In genomic region chr9:130794923-130795495, GRCh38 we compare ENCODE assay signal across 16 cellular contexts. TPM values are rescaled to one million over a fixed set of nuclear protein-coding genes. Genes with fewer than 3 reads are reported as not detected.
DNase-seq lines count a peak whose midpoint lies in the region; ATAC-seq, FAIRE-seq and TF ChIP-seq lines count a peak whose summit lies in the region.
"Had no signal": no experiment of that assay in that cellular context is flagged by ENCODE, and none has a peak within 500 bp of the region (broad histone marks: within the 10 kb centered on the region; RNA-seq: fewer than 3 reads in every experiment).

No MANE protein-coding gene starts in this region.

- H3K4me2 ChIP-seq in hepatocyte, result no peak overlapping the region

- H3K27me3 ChIP-seq in breast epithelium, result no peaks in the 10 kb centered on the region
- no peaks in the 10 kb centered on the region for H3K27me3 ChIP-seq in hepatocyte
- no peaks in the 10 kb centered on the region for H3K27me3 ChIP-seq in suprapubic skin

- no peaks in the 10 kb centered on the region for H3K9me2 ChIP-seq in hepatocyte (replicated peaks; ENCODE audit: insufficient read depth)

- H3K4me1 ChIP-seq in breast epithelium (no peaks in the 10 kb centered on the region), hepatocyte (ENCODE audit: insufficient read depth) (no peaks in the 10 kb centered on the region), suprapubic skin (peaks cover 10% of the 10 kb centered on the region), kidney (ENCODE audit: control insufficient read depth in 1 of 2, insufficient read depth in 1 of 2, low read depth in 1 of 2, low read length in 2 of 2) (no peaks in the 10 kb centered on the region)

- intact Hi-C loops in breast epithelium (cut with DNase I; ENCODE audit: low total_unique reads) (no loop called here), kidney (cut with DNase I) (no loop called here)

- 75% methylated on average over 6 of the region's 6 CpGs for WGBS in hepatocyte (ENCODE audit: low lambda C conversion rate, missing lambda C conversion rate)
- WGBS in suprapubic skin, result 67% methylated on average over 6 of the region's 6 CpGs

- H3K79me2 ChIP-seq in hepatocyte, result peaks cover 76% of the 10 kb centered on the region

- no peak for TF ChIP-seq EP300 in suprapubic skin (IDR thresholded peaks at IDR 0.05)

- TF ChIP-seq POLR2A in breast epithelium (IDR thresholded peaks at IDR 0.05) (no peak), suprapubic skin (IDR thresholded peaks at IDR 0.05) (no peak)

- H3K9ac ChIP-seq in kidney (ENCODE audit: low read length in 2 of 2), result no peak overlapping the region

- H3K27ac ChIP-seq in breast epithelium (peak overlapping the region; percentile 41 to 81), hepatocyte (peak overlapping the region; percentile 17), suprapubic skin (peak overlapping the region; percentile 86), kidney (ENCODE audit: low read depth in 2 of 2, low read length in 2 of 2) (no peak overlapping the region)

- FAIRE-seq in kidney (lab: Jason Lieb, UNC), result no peak

- H2AFZ ChIP-seq in hepatocyte, result no peak overlapping the region

- ATAC-seq in HG03432 (IDR thresholded peaks at IDR 0.05; ENCODE audit: unreplicated experiment), result no peak
- ATAC-seq in GM18520 (IDR thresholded peaks at IDR 0.05; ENCODE audit: unreplicated experiment), result no peak
- ATAC-seq: activated CD4-positive, alpha-beta T cell treated with anti-CD3 and anti-CD28 coated beads for 36 hours; PC-3 had no signal

- DNase-seq in GM03348 (ENCODE audit: low spot score) (peak; percentile 26), breast epithelium (ENCODE audit: low spot score in 2 of 2) (no peak), hepatocyte (ENCODE audit: low spot score) (no peak), suprapubic skin (ENCODE audit: low spot score in 2 of 2) (no peak), NCI-H1436 (lab: John Stamatoyannopoulos, UW) (no peak), kidney (no peak)
- DNase-seq: activated CD4-positive, alpha-beta T cell treated with anti-CD3 and anti-CD28 coated beads for 36 hours; amniotic stem cell; CD4-positive, CD25-positive, alpha-beta regulatory T cell; effector memory CD4-positive, alpha-beta T cell; NCI-H1105; NCI-H446 treated with DMSO at 0.1 percent for 48 hours; PC-3; stimulated activated CD4-positive, alpha-beta T cell treated with anti-CD3 and anti-CD28 coated beads, Interleukin-15, amount 100 ng/mL, for 24 hours had no signal

- no peaks in the 10 kb centered on the region for H4K20me1 ChIP-seq in hepatocyte (ENCODE audit: insufficient read depth, poor library complexity, severe bottlenecking)

- H3K4me3 ChIP-seq in breast epithelium (no peak overlapping the region), hepatocyte (no peak overlapping the region), suprapubic skin (no peak overlapping the region), kidney (ENCODE audit: low read length in 2 of 2) (no peak overlapping the region)

- no peaks in the 10 kb centered on the region for H3K36me3 ChIP-seq in breast epithelium
- no peaks in the 10 kb centered on the region for H3K36me3 ChIP-seq in hepatocyte (replicated peaks; ENCODE audit: insufficient read depth, low read depth)
- no peaks in the 10 kb centered on the region for H3K36me3 ChIP-seq in suprapubic skin
- no peaks in the 10 kb centered on the region for H3K36me3 ChIP-seq in kidney (ENCODE audit: control insufficient read depth in 1 of 2, insufficient read depth in 2 of 2, low read length in 2 of 2)

- no peak for TF ChIP-seq CTCF in breast epithelium (IDR thresholded peaks at IDR 0.05)
- TF ChIP-seq CTCF in hepatocyte (IDR thresholded peaks at IDR 0.05; ENCODE audit: poor library complexity), result no peak
- no peak for TF ChIP-seq CTCF in suprapubic skin (IDR thresholded peaks at IDR 0.05)
- no peak for TF ChIP-seq CTCF in kidney (IDR thresholded peaks at IDR 0.05; ENCODE audit: borderline replicate concordance, extremely low read depth, insufficient read depth)

- H3K9me3 ChIP-seq in breast epithelium, result peaks cover 0 to 2% of the 10 kb centered on the region in 2 donors
- H3K9me3 ChIP-seq in hepatocyte (ENCODE audit: low read depth), result peaks cover 1% of the 10 kb centered on the region
- H3K9me3 ChIP-seq in suprapubic skin, result peaks cover 1% of the 10 kb centered on the region
- H3K9me3 ChIP-seq in kidney (ENCODE audit: control insufficient read depth in 1 of 2, low read length in 2 of 2), result peaks cover 0 to 2% of the 10 kb centered on the region in 2 donors

RNA-seq across cellular contexts. Expression of gene ABL1, which starts 40.0 kb away (rescaled TPM):
- total RNA-seq in breast epithelium, result 10 to 100 TPM; 43.6 to 72.8 (median 67.4) TPM
- 44.5 and 46.6 TPM in 2 replicates for total RNA-seq in hepatocyte
- 41.1 and 43.2 TPM in 2 replicates for polyA plus RNA-seq in hepatocyte
- 10 to 100 TPM; 31.3 to 40.4 (median 34.8) TPM for total RNA-seq in suprapubic skin
- total RNA-seq in kidney, result 63.6 TPM
- polyA plus RNA-seq in kidney (ENCODE audit: insufficient read depth, low read depth, low replicate concordance), result 15.0 TPM

Comparison
In these comparisons a context has a peak if more than half of its experiments do, and no peak if none do; other contexts are left out.
1. H3K27ac ChIP-seq: peak in breast epithelium (2 of 2), hepatocyte (single experiment) and suprapubic skin (single experiment); none in kidney (0 of 2).